In genomic region chr4:40292313-40292759, GRCh38 we compare ENCODE assay signal across 1 cellular context.
A peak's percentile ranks its signal among the peaks of the same experiment; 100 is the strongest.
TF ChIP-seq lines count a peak whose summit lies in the region.

No MANE protein-coding gene starts in this region.

TF ChIP-seq in K562, 482 proteins besides CTCF, POLR2A, EP300 and RAD21 (continued from another document and continues in another):
- TF ChIP-seq CHD7 (IDR thresholded peaks at IDR 0.05; ENCODE audit: low read depth, low read length) (no peak), SMARCA4 (IDR thresholded peaks at IDR 0.05) (peak; percentile 76; the same call in 1 of the 2 replicates), U2AF2 (optimal IDR thresholded peaks at IDR 0.05; ENCODE audit: low read depth, low read length) (no peak), YY1 (IDR thresholded peaks at IDR 0.05; ENCODE audit: borderline replicate concordance in 1 of 3, control insufficient read depth in 1 of 3, extremely low read depth in 1 of 3, insufficient read depth in 3 of 3, insufficient read length in 1 of 3, insufficient replicate concordance in 2 of 3, low read depth in 1 of 3, low read length in 2 of 3) (peak in 1 of 3 experiments; percentile 44), STAT5A (IDR thresholded peaks at IDR 0.05; ENCODE audit: borderline replicate concordance, low read length) (peak; percentile 47; the same call in 1 of the 2 replicates), TCF3 (CRISPR knock-in tag; IDR thresholded peaks at IDR 0.05) (peak; percentile 91), CREB1 (IDR thresholded peaks at IDR 0.05) (peak; percentile 39), CREB1 (CRISPR knock-in tag; IDR thresholded peaks at IDR 0.05) (no peak), IRF1 (CRISPR knock-in tag; IDR thresholded peaks at IDR 0.05; ENCODE audit: borderline replicate concordance) (no peak), MTA3 (IDR thresholded peaks at IDR 0.05; ENCODE audit: borderline replicate concordance) (peak; percentile 68), NFIC (IDR thresholded peaks at IDR 0.05) (peak; percentile 37; the same call in 1 of the 2 replicates), IRF2 (CRISPR knock-in tag; IDR thresholded peaks at IDR 0.05) (no peak), ZEB2 (IDR thresholded peaks at IDR 0.05) (peak; percentile 41; the same call in 1 of the 2 replicates), RNF2 (IDR thresholded peaks at IDR 0.05) (peak; percentile 24; the same call in 1 of the 2 replicates), ARID1B (IDR thresholded peaks at IDR 0.05) (peak; percentile 86), TAF1 (IDR thresholded peaks at IDR 0.05; ENCODE audit: control insufficient read depth, extremely low read depth, insufficient read depth, low read length, severe bottlenecking) (no peak), ZBTB2 (IDR thresholded peaks at IDR 0.05) (no peak), FOXP4 (CRISPR knock-in tag; IDR thresholded peaks at IDR 0.05; ENCODE audit: borderline replicate concordance) (no peak)
- TF ChIP-seq, protein P1, sequence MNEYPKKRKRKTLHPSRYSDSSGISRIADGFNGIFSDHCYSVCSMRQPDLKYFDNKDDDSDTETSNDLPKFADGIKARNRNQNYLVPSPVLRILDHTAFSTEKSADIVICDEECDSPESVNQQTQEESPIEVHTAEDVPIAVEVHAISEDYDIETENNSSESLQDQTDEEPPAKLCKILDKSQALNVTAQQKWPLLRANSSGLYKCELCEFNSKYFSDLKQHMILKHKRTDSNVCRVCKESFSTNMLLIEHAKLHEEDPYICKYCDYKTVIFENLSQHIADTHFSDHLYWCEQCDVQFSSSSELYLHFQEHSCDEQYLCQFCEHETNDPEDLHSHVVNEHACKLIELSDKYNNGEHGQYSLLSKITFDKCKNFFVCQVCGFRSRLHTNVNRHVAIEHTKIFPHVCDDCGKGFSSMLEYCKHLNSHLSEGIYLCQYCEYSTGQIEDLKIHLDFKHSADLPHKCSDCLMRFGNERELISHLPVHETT (CRISPR knock-in tag; conservative IDR thresholded peaks at IDR 0.05 in 1 of 2, IDR thresholded peaks at IDR 0.05 in 1 of 2) = 0 out of 4 replicates have a peak, but pooled peaks of 1 of the 2 experiments have one; percentile 32
- TF ChIP-seq, protein P2, sequence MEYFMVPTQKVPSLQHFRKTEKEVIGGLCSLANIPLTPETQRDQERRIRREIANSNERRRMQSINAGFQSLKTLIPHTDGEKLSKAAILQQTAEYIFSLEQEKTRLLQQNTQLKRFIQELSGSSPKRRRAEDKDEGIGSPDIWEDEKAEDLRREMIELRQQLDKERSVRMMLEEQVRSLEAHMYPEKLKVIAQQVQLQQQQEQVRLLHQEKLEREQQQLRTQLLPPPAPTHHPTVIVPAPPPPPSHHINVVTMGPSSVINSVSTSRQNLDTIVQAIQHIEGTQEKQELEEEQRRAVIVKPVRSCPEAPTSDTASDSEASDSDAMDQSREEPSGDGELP (CRISPR knock-in tag; IDR thresholded peaks at IDR 0.05; ENCODE audit: borderline replicate concordance) = no peak
- TF ChIP-seq, protein P3, sequence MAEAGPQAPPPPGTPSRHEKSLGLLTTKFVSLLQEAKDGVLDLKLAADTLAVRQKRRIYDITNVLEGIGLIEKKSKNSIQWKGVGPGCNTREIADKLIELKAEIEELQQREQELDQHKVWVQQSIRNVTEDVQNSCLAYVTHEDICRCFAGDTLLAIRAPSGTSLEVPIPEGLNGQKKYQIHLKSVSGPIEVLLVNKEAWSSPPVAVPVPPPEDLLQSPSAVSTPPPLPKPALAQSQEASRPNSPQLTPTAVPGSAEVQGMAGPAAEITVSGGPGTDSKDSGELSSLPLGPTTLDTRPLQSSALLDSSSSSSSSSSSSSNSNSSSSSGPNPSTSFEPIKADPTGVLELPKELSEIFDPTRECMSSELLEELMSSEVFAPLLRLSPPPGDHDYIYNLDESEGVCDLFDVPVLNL (CRISPR knock-in tag; IDR thresholded peaks at IDR 0.05; ENCODE audit: low read depth) = no peak
- TF ChIP-seq, protein P4, sequence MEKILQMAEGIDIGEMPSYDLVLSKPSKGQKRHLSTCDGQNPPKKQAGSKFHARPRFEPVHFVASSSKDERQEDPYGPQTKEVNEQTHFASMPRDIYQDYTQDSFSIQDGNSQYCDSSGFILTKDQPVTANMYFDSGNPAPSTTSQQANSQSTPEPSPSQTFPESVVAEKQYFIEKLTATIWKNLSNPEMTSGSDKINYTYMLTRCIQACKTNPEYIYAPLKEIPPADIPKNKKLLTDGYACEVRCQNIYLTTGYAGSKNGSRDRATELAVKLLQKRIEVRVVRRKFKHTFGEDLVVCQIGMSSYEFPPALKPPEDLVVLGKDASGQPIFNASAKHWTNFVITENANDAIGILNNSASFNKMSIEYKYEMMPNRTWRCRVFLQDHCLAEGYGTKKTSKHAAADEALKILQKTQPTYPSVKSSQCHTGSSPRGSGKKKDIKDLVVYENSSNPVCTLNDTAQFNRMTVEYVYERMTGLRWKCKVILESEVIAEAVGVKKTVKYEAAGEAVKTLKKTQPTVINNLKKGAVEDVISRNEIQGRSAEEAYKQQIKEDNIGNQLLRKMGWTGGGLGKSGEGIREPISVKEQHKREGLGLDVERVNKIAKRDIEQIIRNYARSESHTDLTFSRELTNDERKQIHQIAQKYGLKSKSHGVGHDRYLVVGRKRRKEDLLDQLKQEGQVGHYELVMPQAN (IDR thresholded peaks at IDR 0.05; ENCODE audit: borderline replicate concordance) = no peak
- TF ChIP-seq, protein P5, sequence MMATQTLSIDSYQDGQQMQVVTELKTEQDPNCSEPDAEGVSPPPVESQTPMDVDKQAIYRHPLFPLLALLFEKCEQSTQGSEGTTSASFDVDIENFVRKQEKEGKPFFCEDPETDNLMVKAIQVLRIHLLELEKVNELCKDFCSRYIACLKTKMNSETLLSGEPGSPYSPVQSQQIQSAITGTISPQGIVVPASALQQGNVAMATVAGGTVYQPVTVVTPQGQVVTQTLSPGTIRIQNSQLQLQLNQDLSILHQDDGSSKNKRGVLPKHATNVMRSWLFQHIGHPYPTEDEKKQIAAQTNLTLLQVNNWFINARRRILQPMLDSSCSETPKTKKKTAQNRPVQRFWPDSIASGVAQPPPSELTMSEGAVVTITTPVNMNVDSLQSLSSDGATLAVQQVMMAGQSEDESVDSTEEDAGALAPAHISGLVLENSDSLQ (IDR thresholded peaks at IDR 0.05) = peak; percentile 94
